Comparison of ENCODE assay signal across 8 cellular contexts in genomic region chr2:120736202-120736954, GRCh38. TPM values are rescaled to one million over a fixed set of nuclear protein-coding genes. Genes with fewer than 3 reads are reported as not detected.
DNase-seq lines count a peak whose midpoint lies in the region; ATAC-seq and TF ChIP-seq lines count a peak whose summit lies in the region.

No MANE protein-coding gene starts in this region.

- ATAC-seq in GM21390 (IDR thresholded peaks at IDR 0.05; ENCODE audit: unreplicated experiment) = no peak
- ATAC-seq in HG03439 (IDR thresholded peaks at IDR 0.05; ENCODE audit: unreplicated experiment) = no peak

- peak overlapping the region; percentile 75 for H2AFZ ChIP-seq in ACC112 (ENCODE audit: low read length, unreplicated experiment)

- no peaks in the 10 kb centered on the region for H3K27me3 ChIP-seq in ACC112 (ENCODE audit: insufficient read depth, low read length)
- H3K27me3 ChIP-seq in HUES64 (ENCODE audit: insufficient read depth, low read length) = no peaks in the 10 kb centered on the region
- peaks cover 25% of the 10 kb centered on the region for H3K27me3 ChIP-seq in mucosa of stomach (ENCODE audit: control insufficient read depth, insufficient read depth, low read length)

- H3K4me1 ChIP-seq in ACC112 (ENCODE audit: control insufficient read depth, insufficient read depth, low read length, unreplicated experiment) (peaks cover 48% of the 10 kb centered on the region), HUES64 (ENCODE audit: insufficient read depth, low read length) (peaks cover 32% of the 10 kb centered on the region), mucosa of stomach (ENCODE audit: control insufficient read depth, insufficient read depth, low read length) (peaks cover 50% of the 10 kb centered on the region)

- under 1% methylated on average over 60 of the region's 60 CpGs for WGBS in HUES64

- H3K9me3 ChIP-seq in HUES64 (ENCODE audit: insufficient read depth, low read depth, low read length) = no peaks in the 10 kb centered on the region
- H3K9me3 ChIP-seq in mucosa of stomach (ENCODE audit: control insufficient read depth, low read length) = no peaks in the 10 kb centered on the region

- DNase-seq in coronary artery (ENCODE audit: low spot score) (peak; percentile 76), Kasumi-1 (lab: John Stamatoyannopoulos, UW) (no peak), RPMI8226 (no peak)

- H3K27ac ChIP-seq in ACC112 (ENCODE audit: low read depth, low read length) (peak overlapping the region; percentile 73), HUES64 (ENCODE audit: low read depth, low read length) (peak overlapping the region; percentile 97), coronary artery (peak overlapping the region; percentile 88 to 91)

- H3K4me3 ChIP-seq in ACC112 (ENCODE audit: low read depth, low read length) = peak overlapping the region; percentile 99
- H3K4me3 ChIP-seq in HUES64 (ENCODE audit: low read length) = peak overlapping the region; percentile 89
- peak overlapping the region; percentile 79 for H3K4me3 ChIP-seq in coronary artery
- H3K4me3 ChIP-seq in mucosa of stomach (ENCODE audit: low read length) = peak overlapping the region; percentile 17

- H3K9ac ChIP-seq in HUES64 (ENCODE audit: low read depth, low read length) (peak overlapping the region; percentile 91), mucosa of stomach (ENCODE audit: low read length) (peak overlapping the region; percentile 58)

- TF ChIP-seq CTCF in coronary artery (IDR thresholded peaks at IDR 0.05) = no peak

- H3K79me2 ChIP-seq in ACC112 (ENCODE audit: control insufficient read depth, insufficient read depth, low read length, unreplicated experiment) = peaks cover 49% of the 10 kb centered on the region

- H3K36me3 ChIP-seq in ACC112 (ENCODE audit: insufficient read depth, low read length) (no peaks in the 10 kb centered on the region), HUES64 (ENCODE audit: insufficient read depth, low read length) (peaks cover 6% of the 10 kb centered on the region; the same call in 1 of the 2 replicates), mucosa of stomach (ENCODE audit: control insufficient read depth, insufficient read depth, low read length) (no peaks in the 10 kb centered on the region)

RNA-seq across cellular contexts. Expression of gene GLI2, which starts 0.7 kb away (rescaled TPM):
- 21.8 TPM for polyA plus RNA-seq in HUES64 (2013, experiment 1 of 2)
- polyA plus RNA-seq in HUES64 (2013, experiment 2 of 2) = 22.5 TPM

Comparison
In these comparisons a context has a peak if more than half of its experiments do, and no peak if none do; other contexts are left out.
1. H3K4me3 ChIP-seq: peak in every context shown above with its lines; median percentile 99 in ACC112; 89 in HUES64; 79 in coronary artery; 17 in mucosa of stomach.